Comparison of ENCODE assay signal across 8 cellular contexts in the genomic region with DNA sequence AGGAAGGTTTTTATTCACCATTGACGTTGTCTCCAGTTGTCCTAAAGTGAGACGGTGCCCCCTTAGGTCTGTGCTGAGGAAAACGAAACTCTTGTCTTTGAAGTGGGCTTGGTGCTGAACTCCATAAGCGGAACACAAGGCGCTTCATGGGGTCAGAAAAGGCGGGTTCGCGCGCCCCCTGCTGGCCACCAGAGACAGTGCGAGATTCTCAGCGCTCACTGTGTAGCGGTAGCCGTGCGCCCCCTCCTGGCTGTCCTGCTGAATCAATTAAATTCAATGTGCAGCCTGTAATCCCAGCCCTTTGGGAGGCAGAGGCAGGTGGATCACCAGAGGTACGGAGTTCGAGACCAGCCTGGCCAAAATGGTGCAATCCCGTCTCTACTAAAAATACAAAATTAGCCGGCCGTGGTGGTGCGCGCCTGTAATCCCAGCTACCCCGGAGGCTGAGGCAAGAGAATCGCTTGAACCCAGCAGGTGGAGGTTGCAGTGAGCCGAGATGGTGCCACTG.
DNase-seq lines count a peak whose midpoint lies in the region; ATAC-seq and TF ChIP-seq lines count a peak whose summit lies in the region.

No MANE protein-coding gene starts in this region.

- no TSS peak for BruUV-seq in Panc1 (replicated peaks; lab: Mats Ljungman, UMichigan)

- POLR2A ChIA-PET in Panc1 (lab: Charles Lee), result no interaction called here

- no peaks in the 10 kb centered on the region for H3K9me3 Mint-ChIP-seq in activated T-cell treated with anti-CD3 and anti-CD28 coated beads, Interleukin-2, amount 50 U/mL, for 4 hours
- H3K9me3 Mint-ChIP-seq in neural crest cell, result peaks cover 5% of the 10 kb centered on the region
- no peaks in the 10 kb centered on the region for H3K9me3 Mint-ChIP-seq in stimulated activated naive CD8-positive, alpha-beta T cell treated with anti-CD3 and anti-CD28 coated beads, Interleukin-15, amount 100 ng/mL, for 72 hours

- TF ChIP-seq CTCF in DND-41 (IDR thresholded peaks at IDR 0.05; ENCODE audit: borderline replicate concordance, extremely low read depth, low read length, poor library complexity, severe bottlenecking), result peak; percentile 93
- TF ChIP-seq CTCF in Panc1 (IDR thresholded peaks at IDR 0.05), result peak; percentile 98
- peak; percentile 98 for TF ChIP-seq CTCF in neural crest cell (conservative IDR thresholded peaks at IDR 0.05)

- no peaks in the 10 kb centered on the region for H3K9me3 ChIP-seq in DND-41 (ENCODE audit: insufficient read depth, low read length, severe bottlenecking)
- H3K9me3 ChIP-seq in Panc1 (ENCODE audit: control insufficient read depth, insufficient read depth, low read depth, low read length), result no peaks in the 10 kb centered on the region

- peak overlapping the region; percentile 33 for H3K4me3 Mint-ChIP-seq in activated T-cell treated with anti-CD3 and anti-CD28 coated beads, Interleukin-2, amount 50 U/mL, for 4 hours
- H3K4me3 Mint-ChIP-seq in neural crest cell, result no peak overlapping the region
- peak overlapping the region; percentile 24 to 62 for H3K4me3 Mint-ChIP-seq in stimulated activated naive CD8-positive, alpha-beta T cell treated with anti-CD3 and anti-CD28 coated beads, Interleukin-15, amount 100 ng/mL, for 72 hours

- no peaks in the 10 kb centered on the region for H3K36me3 Mint-ChIP-seq in activated T-cell treated with anti-CD3 and anti-CD28 coated beads, Interleukin-2, amount 50 U/mL, for 4 hours (ENCODE audit: insufficient read depth)
- H3K36me3 Mint-ChIP-seq in neural crest cell (ENCODE audit: low read depth), result no peaks in the 10 kb centered on the region

- H3K27me3 ChIP-seq in DND-41 (ENCODE audit: insufficient read depth, low read length, poor library complexity) (no peaks in the 10 kb centered on the region), Panc1 (ENCODE audit: control insufficient read depth, insufficient read depth, low read length) (no peaks in the 10 kb centered on the region)

- H3K4me1 ChIP-seq in DND-41 (ENCODE audit: insufficient read depth, low read length) (peaks cover 4% of the 10 kb centered on the region; the same call in 1 of the 2 replicates), Panc1 (ENCODE audit: control insufficient read depth, insufficient read depth, low read length) (no peaks in the 10 kb centered on the region)

- no peaks in the 10 kb centered on the region for H3K79me2 ChIP-seq in DND-41 (ENCODE audit: insufficient read depth, low read length)

- no peaks in the 10 kb centered on the region for H3K27me3 Mint-ChIP-seq in activated T-cell treated with anti-CD3 and anti-CD28 coated beads, Interleukin-2, amount 50 U/mL, for 4 hours (ENCODE audit: low read depth)
- no peaks in the 10 kb centered on the region for H3K27me3 Mint-ChIP-seq in neural crest cell (ENCODE audit: low read depth)
- no peaks in the 10 kb centered on the region for H3K27me3 Mint-ChIP-seq in stimulated activated naive CD8-positive, alpha-beta T cell treated with anti-CD3 and anti-CD28 coated beads, Interleukin-15, amount 100 ng/mL, for 72 hours

- H3K4me3 ChIP-seq in DND-41 (ENCODE audit: low read depth in 1 of 2, low read length in 2 of 2) (peak overlapping the region in 1 of 2 experiments; percentile 49; a peak in 2 of 4 replicates), Panc1 (ENCODE audit: low read depth in 2 of 2, low read length in 2 of 2) (peak overlapping the region in 1 of 2 experiments; percentile 32; a peak in 2 of 4 replicates)

- no peaks in the 10 kb centered on the region for H4K20me1 ChIP-seq in DND-41 (ENCODE audit: insufficient read depth, low read length)

- no peak overlapping the region for H3K27ac Mint-ChIP-seq in neural crest cell (ENCODE audit: unreplicated experiment)
- no peak overlapping the region for H3K27ac Mint-ChIP-seq in stimulated activated naive CD8-positive, alpha-beta T cell treated with anti-CD3 and anti-CD28 coated beads, Interleukin-15, amount 100 ng/mL, for 72 hours

- peak overlapping the region; percentile 69 for H3K4me2 ChIP-seq in DND-41 (ENCODE audit: insufficient read depth, low read length)

- intact Hi-C loops in Panc1 (cut with micrococcal nuclease; ENCODE audit: unreplicated experiment), result loop anchor here (1.0 kb wide), 1 partner anchor 167 kb away; no protein-coding TSS in a partner anchor

- DNase-seq in DND-41, result peak; percentile 84
- DNase-seq in GOT3 (lab: John Stamatoyannopoulos, UW), result peak; percentile 14
- peak; percentile 58 for DNase-seq in LHCN-M2 (ENCODE audit: low read depth)
- no peak for DNase-seq in Panc1 (ENCODE audit: low read depth, low spot score)
- peak; percentile 88 for DNase-seq in activated T-cell treated with anti-CD3 and anti-CD28 coated beads, Interleukin-2, amount 50 U/mL, for 4 hours
- peak; percentile 54 for DNase-seq in fibroblast of gingiva (ENCODE audit: low read depth)
- DNase-seq in neural crest cell (ENCODE audit: low read depth, low spot score), result peak; percentile 80
- DNase-seq in stimulated activated naive CD8-positive, alpha-beta T cell treated with anti-CD3 and anti-CD28 coated beads, Interleukin-15, amount 100 ng/mL, for 72 hours, result peak; percentile 71 to 81

- H3K4me1 Mint-ChIP-seq in activated T-cell treated with anti-CD3 and anti-CD28 coated beads, Interleukin-2, amount 50 U/mL, for 4 hours (ENCODE audit: low read depth), result peaks cover 4% of the 10 kb centered on the region
- H3K4me1 Mint-ChIP-seq in neural crest cell, result peaks cover 4% of the 10 kb centered on the region
- H3K4me1 Mint-ChIP-seq in stimulated activated naive CD8-positive, alpha-beta T cell treated with anti-CD3 and anti-CD28 coated beads, Interleukin-15, amount 100 ng/mL, for 72 hours, result no peaks in the 10 kb centered on the region

- CTCF ChIA-PET in Panc1 (lab: Charles Lee), result interaction anchor here (0.7 kb wide), 2 partner anchors 67 to 202 kb away, joined by 4 to 6 read pairs; no protein-coding TSS in a partner anchor

- H3K27ac ChIP-seq in DND-41 (ENCODE audit: low read length), result peak overlapping the region; percentile 52; the same call in 1 of the 2 replicates
- H3K27ac ChIP-seq in Panc1 (ENCODE audit: low read length), result no peak overlapping the region

- in situ Hi-C loops in Panc1 (cut with HindIII; ENCODE audit: low pct_unique_long_range_greater_than_20kb, low sequenced_read_pairs), result no loop called here

- H3K36me3 ChIP-seq in DND-41 (ENCODE audit: insufficient read depth, low read length) (no peaks in the 10 kb centered on the region), Panc1 (ENCODE audit: control insufficient read depth, insufficient read depth, low read length) (no peaks in the 10 kb centered on the region)

- ATAC-seq in DND-41 (ENCODE audit: insufficient read depth, low read depth), result peak; percentile 97
- peak; percentile 93 for ATAC-seq in Panc1
- ATAC-seq in activated T-cell treated with anti-CD3 and anti-CD28 coated beads, Interleukin-2, amount 50 U/mL, for 4 hours, result peak; percentile 91 to 94
- peak; percentile 94 for ATAC-seq in stimulated activated naive CD8-positive, alpha-beta T cell treated with anti-CD3 and anti-CD28 coated beads, Interleukin-15, amount 100 ng/mL, for 72 hours

- H3K9ac ChIP-seq in DND-41 (ENCODE audit: low read depth, low read length), result 0 out of 2 replicates have a peak overlapping the region, but pooled peaks have one; percentile 28

- peak overlapping the region; percentile 79 for H2AFZ ChIP-seq in DND-41 (ENCODE audit: low read depth, low read length)
